In the genomic region with DNA sequence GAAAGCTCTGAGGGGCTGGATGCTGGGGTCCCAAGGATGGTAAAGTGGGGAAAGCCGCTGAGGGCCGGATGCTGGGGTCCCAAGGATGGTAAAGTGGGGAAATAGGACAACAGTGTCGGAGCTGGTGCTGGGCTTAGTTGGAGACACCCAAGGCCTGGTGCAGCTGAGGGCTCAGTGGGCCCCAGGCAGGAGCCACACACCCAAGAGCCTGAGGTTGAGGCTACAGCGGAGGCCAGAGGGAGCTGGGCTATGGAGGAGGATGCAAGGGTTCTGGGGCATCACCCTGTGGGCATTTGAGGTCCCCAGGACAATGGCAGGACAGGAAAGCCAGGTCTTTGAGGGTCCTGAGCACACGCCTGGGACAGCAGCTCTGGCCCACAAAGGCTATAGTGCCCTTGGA, we compare ENCODE assay signal across 18 cellular contexts. TPM values are rescaled to one million over a fixed set of nuclear protein-coding genes. Genes with fewer than 3 reads are reported as not detected.
DNase-seq lines count a peak whose midpoint lies in the region; ATAC-seq, FAIRE-seq and TF ChIP-seq lines count a peak whose summit lies in the region.
"Had no signal": no experiment of that assay in that cellular context is flagged by ENCODE, and none has a peak within 500 bp of the region (broad histone marks: within the 10 kb centered on the region; RNA-seq: fewer than 3 reads in every experiment).

No MANE protein-coding gene starts in this region.

- no peaks in the 10 kb centered on the region for H3K36me3 ChIP-seq in Karpas-422 (ENCODE audit: insufficient read depth, low read length)
- H3K36me3 ChIP-seq in GM12878 (ENCODE audit: control insufficient read depth in 2 of 2, insufficient read depth in 2 of 2, low read length in 1 of 2) = no peaks in the 10 kb centered on the region
- H3K36me3 ChIP-seq: gastroesophageal sphincter, WERI-Rb-1 had no signal

- no peaks in the 10 kb centered on the region for H3K36me3 Mint-ChIP-seq in activated naive CD4-positive, alpha-beta T cell treated with anti-CD3 and anti-CD28 coated beads for 36 hours (ENCODE audit: low read depth)

- TF ChIP-seq RAD21 in GM12878 (IDR thresholded peaks at IDR 0.05; ENCODE audit: insufficient read depth, low read depth, low read length) = no peak

- TF ChIP-seq EP300 in GM12878 (IDR thresholded peaks at IDR 0.05; ENCODE audit: borderline replicate concordance in 1 of 2, control insufficient read depth in 1 of 2, low read depth in 2 of 2, low read length in 2 of 2) = no peak

- POLR2A ChIA-PET in GM12878 (lab: Charles Lee) = interaction anchor here (0.6 to 1.0 kb wide), 2 partner anchors 70 to 272 kb away, joined by 3 to 5 read pairs; no protein-coding TSS in a partner anchor

- no peaks in the 10 kb centered on the region for H3K9me3 ChIP-seq in Karpas-422 (ENCODE audit: low read length)
- H3K9me3 ChIP-seq in GM12878 (replicated peaks; ENCODE audit: control insufficient read depth, insufficient read depth, low read length) = no peaks in the 10 kb centered on the region; the same call in 2 of the 3 replicates
- H3K9me3 ChIP-seq: gastroesophageal sphincter, mucosa of descending colon, psoas muscle had no signal

- intact Hi-C loops in activated naive CD4-positive, alpha-beta T cell treated with anti-CD3 and anti-CD28 coated beads for 36 hours (cut with micrococcal nuclease) = no loop called here
- intact Hi-C loops in GM12878 (cut with micrococcal nuclease; ENCODE audit: unreplicated experiment) = loop anchor here (10.0 kb wide), 1 partner anchor 229 kb away; no protein-coding TSS in a partner anchor

- H2AFZ ChIP-seq in Karpas-422 (ENCODE audit: low read length) (no peak overlapping the region), GM12878 (ENCODE audit: control insufficient read depth, low read depth, low read length) (no peak overlapping the region)

- 94% methylated on average over 5 of the region's 5 CpGs for WGBS in GM12878 (ENCODE audit: insufficient coverage, insufficient replicate concordance, low lambda C conversion rate, missing lambda C conversion rate)

- in situ Hi-C loops in GM12878 (cut with MboI) = no loop called here

- H3K27me3 Mint-ChIP-seq in activated naive CD4-positive, alpha-beta T cell treated with anti-CD3 and anti-CD28 coated beads for 36 hours (ENCODE audit: low read depth) = peaks cover 5% of the 10 kb centered on the region

- RAD21 ChIA-PET in GM12878 (lab: Charles Lee; ENCODE audit: unreplicated experiment) = interaction anchor here (0.9 to 2.2 kb wide), 2 partner anchors 14 to 226 kb away, joined by 4 to 6 read pairs; no protein-coding TSS in a partner anchor

- peak; percentile 6 for ATAC-seq in GM12878
- ATAC-seq in stimulated activated naive CD8-positive, alpha-beta T cell treated with anti-CD3 and anti-CD28 coated beads, Interleukin-15, Interleukin-2, amounts not matched to agents 100 U/mL and 50 U/mL, for 24 hours = peak; percentile 7
- ATAC-seq: gastroesophageal sphincter had no signal

- H4K20me1 ChIP-seq in Karpas-422 (ENCODE audit: insufficient read depth, low read depth, low read length) = no peaks in the 10 kb centered on the region
- no peaks in the 10 kb centered on the region for H4K20me1 ChIP-seq in GM12878 (ENCODE audit: control insufficient read depth, insufficient read depth)

- CTCF ChIA-PET in activated naive CD4-positive, alpha-beta T cell treated with anti-CD3 and anti-CD28 coated beads for 36 hours (lab: Charles Lee) = no interaction called here
- CTCF ChIA-PET in GM12878 (lab: Yijun Ruan, JAX) = interaction anchor here (1.2 kb wide), 1 partner anchor 226 kb away, joined by 3 read pairs; no protein-coding TSS in a partner anchor

- H3K27me3 ChIP-seq in Karpas-422 (ENCODE audit: low read length) (no peaks in the 10 kb centered on the region), GM12878 (replicated peaks in 1 of 2; ENCODE audit: control insufficient read depth in 2 of 2, insufficient read depth in 2 of 2, low read length in 1 of 2) (no peaks in the 10 kb centered on the region; a peak in 2 of 4 replicates)

- TF ChIP-seq POLR2A in GM12878 (IDR thresholded peaks at IDR 0.05; ENCODE audit: low read depth, low read length) (no peak), erythroblast (IDR thresholded peaks at IDR 0.05; ENCODE audit: low read length) (no peak)

- H3K79me2 ChIP-seq in Karpas-422 (ENCODE audit: low read length) (no peaks in the 10 kb centered on the region), GM12878 (ENCODE audit: control insufficient read depth, insufficient read depth, low read length) (no peaks in the 10 kb centered on the region)

- H3K9me3 Mint-ChIP-seq in activated naive CD4-positive, alpha-beta T cell treated with anti-CD3 and anti-CD28 coated beads for 36 hours = no peaks in the 10 kb centered on the region

- SMC1A ChIA-PET in GM12878 (lab: Charles Lee; ENCODE audit: uncharacterized antibody, unreplicated experiment) = interaction anchor here (1.8 kb wide), 1 partner anchor 13 kb away, joined by 3 read pairs; no protein-coding TSS in a partner anchor

- no peaks in the 10 kb centered on the region for H3K9me2 ChIP-seq in Karpas-422 (replicated peaks; ENCODE audit: insufficient read depth, low read length)

- BruUV-seq in GM12878 (replicated peaks; lab: Mats Ljungman, UMichigan) = no TSS peak

- H3K27ac ChIP-seq in Karpas-422 (ENCODE audit: low read length) (peak overlapping the region; percentile 93), GM12878 (ENCODE audit: control insufficient read depth, insufficient read depth) (peak overlapping the region; percentile 51; the same call in 1 of the 2 replicates)
- H3K27ac ChIP-seq: gastroesophageal sphincter, psoas muscle, WERI-Rb-1 had no signal

- peak overlapping the region; percentile 64 for H3K4me3 ChIP-seq in Karpas-422 (ENCODE audit: low read length)
- H3K4me3 ChIP-seq in GM12878 = no peak overlapping the region
- H3K4me3 ChIP-seq: gastroesophageal sphincter, mucosa of descending colon, psoas muscle had no signal

- H3K4me1 ChIP-seq in Karpas-422 (ENCODE audit: low read length) (peaks cover 33% of the 10 kb centered on the region), GM12878 (ENCODE audit: control insufficient read depth, insufficient read depth, low read length) (peaks cover 20% of the 10 kb centered on the region)
- H3K4me1 ChIP-seq: gastroesophageal sphincter, psoas muscle had no signal

- H3K9ac ChIP-seq in Karpas-422 (ENCODE audit: low read length) (peak overlapping the region; percentile 75), GM12878 (ENCODE audit: control insufficient read depth, insufficient read depth, low read length) (no peak overlapping the region)

- H3K4me1 Mint-ChIP-seq in activated naive CD4-positive, alpha-beta T cell treated with anti-CD3 and anti-CD28 coated beads for 36 hours (ENCODE audit: low read depth) = peaks cover 6% of the 10 kb centered on the region

- no peak overlapping the region for H3K27ac Mint-ChIP-seq in activated naive CD4-positive, alpha-beta T cell treated with anti-CD3 and anti-CD28 coated beads for 36 hours

- no peak for TF ChIP-seq CTCF in GM12878 (IDR thresholded peaks at IDR 0.05 in 2 of 3, conservative IDR thresholded peaks at IDR 0.05 in 1 of 3; ENCODE audit: control insufficient read depth in 2 of 3, extremely low read depth in 1 of 3, insufficient read depth in 1 of 3, low read depth in 3 of 3, low read length in 3 of 3)

- H3K4me3 Mint-ChIP-seq in activated naive CD4-positive, alpha-beta T cell treated with anti-CD3 and anti-CD28 coated beads for 36 hours = no peak overlapping the region

- peak; percentile 6 for DNase-seq in activated naive CD4-positive, alpha-beta T cell treated with anti-CD3 and anti-CD28 coated beads for 36 hours
- DNase-seq in activated naive CD4-positive, alpha-beta T cell treated with Interleukin-2 at 50 U/mL for 16 hours = no peak
- DNase-seq in Karpas-422 (peak; percentile 64), GM12878 (ENCODE audit: low read depth, low spot score) (no peak), dermis blood vessel endothelial cell (no peak), NCI-H345 treated with DMSO at 0.1 percent for 48 hours (lab: John Stamatoyannopoulos, UW; ENCODE audit: unreplicated experiment) (no peak), erythroblast (lab: John Stamatoyannopoulos, UW) (no peak)
- peak; percentile 12 for DNase-seq in stimulated activated naive CD8-positive, alpha-beta T cell treated with anti-CD3 and anti-CD28 coated beads, Interleukin-15, Interleukin-2, amounts not matched to agents 100 U/mL and 50 U/mL, for 24 hours
- DNase-seq: DND-41, NCI-H1694, NCI-H774, SHP77 treated with DMSO at 0.1 percent for 48 hours, WERI-Rb-1 had no signal

- H3K4me2 ChIP-seq in Karpas-422 (ENCODE audit: low read depth, low read length, poor library complexity, severe bottlenecking) = peak overlapping the region; percentile 76
- H3K4me2 ChIP-seq in GM12878 (ENCODE audit: control insufficient read depth, insufficient read depth) = peak overlapping the region; percentile 91; the same call in 1 of the 2 replicates

- no peak for FAIRE-seq in GM12878 (lab: Jason Lieb, UNC)
- FAIRE-seq: endometrium, islet of Langerhans had no signal

TF ChIP-seq in GM12878, 131 proteins besides CTCF, POLR2A, EP300 and RAD21 (continues in another document):
- TF ChIP-seq, protein P1, sequence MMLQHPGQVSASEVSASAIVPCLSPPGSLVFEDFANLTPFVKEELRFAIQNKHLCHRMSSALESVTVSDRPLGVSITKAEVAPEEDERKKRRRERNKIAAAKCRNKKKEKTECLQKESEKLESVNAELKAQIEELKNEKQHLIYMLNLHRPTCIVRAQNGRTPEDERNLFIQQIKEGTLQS (IDR thresholded peaks at IDR 0.05; ENCODE audit: borderline replicate concordance, extremely low read depth, low read depth, low read length) = no peak

RNA-seq across cellular contexts. Expression of a gene that starts 19.1 kb away (rescaled TPM):
- total RNA-seq in activated naive CD4-positive, alpha-beta T cell treated with anti-CD3 and anti-CD28 coated beads for 36 hours = 1 to 10 TPM; 1.6 to 2.3 TPM
- total RNA-seq in Karpas-422 (2014; rRNA removed; shearing (Covaris generic); ENCODE audit: low replicate concordance) = 2.0 and 3.5 TPM in 2 replicates
- 4.6 TPM in 2 replicates for total RNA-seq in GM12878 (2013; cell fraction: nucleolus; rRNA removed)
- total RNA-seq in GM12878 (2014; rRNA removed) (2.8 and 3.2 TPM in 2 replicates), GM12878 (2014; rRNA removed; fragmentation: Illumina TruSeq; extraction: Trizol) (0.89 and 1.1 TPM in 2 replicates), GM12878 (2021) (2.3 and 2.5 TPM in 2 replicates), dermis blood vessel endothelial cell (1.5 TPM in 2 replicates)
- polyA plus RNA-seq in GM12878 (2011; ENCODE audit: low read depth) = 1.1 TPM
- polyA plus RNA-seq in GM12878 (2011; rRNA removed) (1.1 and 1.6 TPM in 2 replicates), GM12878 (2014; fragmentation: Illumina TruSeq; extraction: Trizol) (1.5 and 1.7 TPM in 2 replicates), GM12878 (2014; fragmentation: Nextera tagmentation; extraction: Ambion mirVana) (under 1 TPM in 1 of 2 experiments, not detected in 1; 0.04 TPM), GM12878 (2014; rRNA removed) (4.7 and 5.2 TPM in 2 replicates), GM12878 (2016; fragmentation: Nextera tagmentation; extraction: Ambion mirVana) (1 to 10 TPM; 2.9 to 3.1 TPM)
- polyA plus RNA-seq in GM12878 (2011; cell fraction: cytosol; rRNA removed) = 1.6 and 2.1 TPM in 2 replicates
- 4.8 and 5.6 TPM in 2 replicates for polyA plus RNA-seq in GM12878 (2011; cell fraction: nucleus; rRNA removed)
- polyA plus RNA-seq in GM12878 (2012) = 1.6 and 1.9 TPM in 2 replicates
- polyA minus RNA-seq in GM12878 (2011; rRNA and poly(A)+ RNA removed) = 0.44 and 0.82 TPM in 2 replicates
- 0.62 TPM in 1 of 2 replicates, not detected in the other for polyA minus RNA-seq in GM12878 (2011; cell fraction: cytosol; rRNA and poly(A)+ RNA removed)
- 1.8 and 2.9 TPM in 2 replicates for polyA minus RNA-seq in GM12878 (2011; cell fraction: nucleus; rRNA and poly(A)+ RNA removed)

Comparison
In these comparisons a context has a peak if more than half of its experiments do, and no peak if none do; other contexts are left out.
1. DNase-seq: peak in activated naive CD4-positive, alpha-beta T cell treated with anti-CD3 and anti-CD28 coated beads for 36 hours (single experiment), Karpas-422 (single experiment) and stimulated activated naive CD8-positive, alpha-beta T cell treated with anti-CD3 and anti-CD28 coated beads, Interleukin-15, Interleukin-2, amounts not matched to agents 100 U/mL and 50 U/mL, for 24 hours (single experiment); none in activated naive CD4-positive, alpha-beta T cell treated with Interleukin-2 at 50 U/mL for 16 hours (single experiment), GM12878 (single experiment), dermis blood vessel endothelial cell (single experiment), NCI-H345 treated with DMSO at 0.1 percent for 48 hours (single experiment) and erythroblast (0 of 2).